In genomic region chr6:57870083-57870482, GRCh38 we compare ENCODE assay signal across 8 cellular contexts.
A peak's percentile ranks its signal among the peaks of the same experiment; 100 is the strongest.
DNase-seq lines count a peak whose midpoint lies in the region; ATAC-seq and TF ChIP-seq lines count a peak whose summit lies in the region.
"Not testable (repeated sequence)": the region's sequence is repeated elsewhere in the genome, so short reads cannot be mapped to it uniquely, and the experiment has no call there.

No MANE protein-coding gene starts in this region.

- not testable (repeated sequence) for H3K27me3 ChIP-seq in GM23338 (ENCODE audit: insufficient read depth); MM.1S (replicated peaks; ENCODE audit: insufficient read depth, low read length); Panc1 (ENCODE audit: control insufficient read depth, insufficient read depth, low read length); mesendoderm (ENCODE audit: insufficient read depth, low read length, poor library complexity)

- H2BK5ac ChIP-seq in mesendoderm (ENCODE audit: low read length), result not testable (repeated sequence)

- H3K79me1 ChIP-seq in mesendoderm (ENCODE audit: low read length), result not testable (repeated sequence)

- ATAC-seq in GM23338 (peak; percentile 97), Panc1 (peak; percentile 72), WTC11 (peak; percentile 98)

- H2BK120ac ChIP-seq in mesendoderm (ENCODE audit: low read depth, low read length), result not testable (repeated sequence)

- not testable (repeated sequence) for H3K9ac ChIP-seq in MM.1S (ENCODE audit: low read length); mesendoderm (ENCODE audit: low read length)

- not testable (repeated sequence) for H3K27me3 Mint-ChIP-seq in GM23338 (ENCODE audit: insufficient read depth, low read depth, poor library complexity); HFFc6 (ENCODE audit: insufficient read depth); WTC11 (ENCODE audit: low read depth)

- H3K9me3 ChIP-seq in MM.1S (replicated peaks; ENCODE audit: insufficient read depth, low read length); Panc1 (ENCODE audit: control insufficient read depth, insufficient read depth, low read depth, low read length): not testable (repeated sequence)

- H3K4me2 ChIP-seq in GM23338; MM.1S (ENCODE audit: low read depth, low read length); mesendoderm (ENCODE audit: low read length): not testable (repeated sequence)

- not testable (repeated sequence) for H2AK5ac ChIP-seq in mesendoderm (ENCODE audit: low read length)

- POLR2A ChIA-PET in Panc1 (lab: Charles Lee); WTC11 (lab: Charles Lee): not testable (repeated sequence)

- CTCF ChIA-PET in Panc1 (lab: Charles Lee); WTC11 (lab: Charles Lee): not testable (repeated sequence)

- H3K4me1 ChIP-seq in GM23338 (ENCODE audit: insufficient read depth); MM.1S (ENCODE audit: low read length); Panc1 (ENCODE audit: control insufficient read depth, insufficient read depth, low read length); mesendoderm (ENCODE audit: control insufficient read depth, low read depth, low read length): not testable (repeated sequence)

- peaks cover 11% of the 10 kb centered on the region for H3K4me1 Mint-ChIP-seq in GM23338
- not testable (repeated sequence) for H3K4me1 Mint-ChIP-seq in HFFc6 (ENCODE audit: low read depth); WTC11

- H3K36me3 Mint-ChIP-seq in GM23338 (ENCODE audit: low read depth); HFFc6 (ENCODE audit: low read depth); WTC11: not testable (repeated sequence)

- TF ChIP-seq CTCF in GM23338 (conservative IDR thresholded peaks at IDR 0.05; ENCODE audit: low read depth in 2 of 2); HFFc6 (IDR thresholded peaks at IDR 0.05); MM.1S (IDR thresholded peaks at IDR 0.05; ENCODE audit: low read length); Panc1 (IDR thresholded peaks at IDR 0.05); WTC11 (IDR thresholded peaks at IDR 0.05): not testable (repeated sequence)

- BruUV-seq in Panc1 (replicated peaks; lab: Mats Ljungman, UMichigan), result not testable (repeated sequence)

- H3K9me2 ChIP-seq in GM23338 (ENCODE audit: insufficient read depth); MM.1S (replicated peaks; ENCODE audit: insufficient read depth, low read length): not testable (repeated sequence)

- H3K56ac ChIP-seq in mesendoderm (ENCODE audit: low read length), result not testable (repeated sequence)

- in situ Hi-C loops in Panc1 (cut with HindIII; ENCODE audit: low pct_unique_long_range_greater_than_20kb, low sequenced_read_pairs), result not testable (repeated sequence)

- not testable (repeated sequence) for H3K18ac ChIP-seq in mesendoderm (ENCODE audit: low read length)

- intact Hi-C loops in Panc1 (cut with micrococcal nuclease; ENCODE audit: unreplicated experiment), result not testable (repeated sequence)

- WGBS in mesendoderm (ENCODE audit: extremely low coverage, insufficient coverage, low lambda C conversion rate), result no CpG with 5 or more reads among the region's 3 CpGs

- not testable (repeated sequence) for H3K9me3 Mint-ChIP-seq in GM23338, HFFc6
- peaks cover 14% of the 10 kb centered on the region for H3K9me3 Mint-ChIP-seq in WTC11

- not testable (repeated sequence) for H3K36me3 ChIP-seq in GM23338 (ENCODE audit: insufficient read depth); MM.1S (replicated peaks; ENCODE audit: insufficient read depth, low read length); Panc1 (ENCODE audit: control insufficient read depth, insufficient read depth, low read length); mesendoderm (ENCODE audit: control insufficient read depth, insufficient read depth, low read length)

- not testable (repeated sequence) for H3F3A ChIP-seq in GM23338 (replicated peaks; ENCODE audit: low read depth); MM.1S (ENCODE audit: insufficient read depth, low read length)

- H3K4me3 ChIP-seq in GM23338; MM.1S (ENCODE audit: low read length); Panc1 (ENCODE audit: low read depth in 2 of 2, low read length in 2 of 2); mesendoderm (ENCODE audit: low read length): not testable (repeated sequence)

- peak overlapping the region; percentile 27 for H3K4me3 Mint-ChIP-seq in GM23338
- not testable (repeated sequence) for H3K4me3 Mint-ChIP-seq in HFFc6, WTC11

- not testable (repeated sequence) for H2BK15ac ChIP-seq in mesendoderm (replicated peaks; ENCODE audit: low read depth)

- not testable (repeated sequence) for H3K23ac ChIP-seq in mesendoderm (ENCODE audit: low read length)

- H3K27ac ChIP-seq in GM23338 (ENCODE audit: low read depth); Panc1 (ENCODE audit: low read length); mesendoderm (ENCODE audit: low read depth, low read length): not testable (repeated sequence)
- peak overlapping the region; percentile 26; the same call in 1 of the 2 replicates for H3K27ac ChIP-seq in MM.1S (ENCODE audit: low read length)

- H4K8ac ChIP-seq in mesendoderm (ENCODE audit: low read depth, low read length), result not testable (repeated sequence)

- not testable (repeated sequence) for H3K4ac ChIP-seq in mesendoderm (ENCODE audit: low read depth, low read length)

- not testable (repeated sequence) for H3K27ac Mint-ChIP-seq in GM23338, HFFc6, WTC11

- H4K5ac ChIP-seq in mesendoderm (ENCODE audit: low read length), result not testable (repeated sequence)

- not testable (repeated sequence) for H3K79me2 ChIP-seq in GM23338 (replicated peaks; ENCODE audit: insufficient read depth); MM.1S (ENCODE audit: low read length); mesendoderm (ENCODE audit: control insufficient read depth, insufficient read depth, low read length)

- H2AFZ ChIP-seq in GM23338; MM.1S (ENCODE audit: low read length): not testable (repeated sequence)

- H4K20me1 ChIP-seq in GM23338 (replicated peaks; ENCODE audit: insufficient read depth); MM.1S (ENCODE audit: insufficient read depth, low read length): not testable (repeated sequence)

- peak; percentile 20 for DNase-seq in DMS 273 (lab: John Stamatoyannopoulos, UW; ENCODE audit: unreplicated experiment)
- not testable (repeated sequence) for DNase-seq in GM23338 (ENCODE audit: low spot score); MM.1S; Panc1 (ENCODE audit: low read depth, low spot score); WTC11 (ENCODE audit: low spot score)
- DNase-seq in HFFc6, result peak; percentile 4
- peak; percentile 33 for DNase-seq in NCI-H69 (lab: John Stamatoyannopoulos, UW)
- peak; percentile 7 for DNase-seq in mesendoderm
